ENCODE assay signal across 28 cellular contexts in the genomic region with DNA sequence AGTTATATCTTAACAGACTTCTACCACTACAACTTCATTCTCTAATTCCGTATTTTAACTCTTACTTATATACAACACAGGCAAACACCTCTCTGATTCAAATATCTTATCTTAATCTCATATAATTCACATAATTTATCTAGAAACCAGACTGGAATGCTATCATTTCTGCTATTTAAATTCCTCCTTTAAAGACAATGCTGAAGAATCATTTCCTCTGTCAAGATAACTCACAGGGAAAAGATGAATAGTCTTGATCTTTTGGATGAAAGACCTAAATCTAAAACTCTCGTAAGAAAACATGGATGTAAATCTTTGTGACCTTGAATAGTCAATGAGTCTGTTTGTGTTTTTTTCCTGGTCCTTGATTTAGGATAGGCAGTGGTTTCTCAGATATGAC.
"Had no signal": no experiment of that assay in that cellular context is flagged by ENCODE, and none has a peak within 500 bp of the region (broad histone marks: within the 10 kb centered on the region; RNA-seq: fewer than 3 reads in every experiment).

No MANE protein-coding gene starts in this region.

- H3K4me3 Mint-ChIP-seq: dendritic cell treated with granulocyte-macrophage colony-stimulating factor and Interleukin-4, amounts not matched to agents 40 ng/mL and 50 ng/mL, for 4 days; naive B cell; natural killer cell treated with Interleukin-12 subunit alpha and Interleukin-12 subunit beta and Interleukin-15 and Interleukin-18, amount 100 ng/mL, for 72 hours; neural progenitor cell; stimulated activated effector memory CD8-positive, alpha-beta T cell treated with anti-CD3 and anti-CD28 coated beads, Interleukin-12 subunit alpha, Interleukin-12 subunit beta, amount 100 ng/mL, for 72 hours had no signal

- H3K36me3 Mint-ChIP-seq: natural killer cell treated with Interleukin-12 subunit alpha and Interleukin-12 subunit beta and Interleukin-15 and Interleukin-18, amount 100 ng/mL, for 72 hours; stimulated activated effector memory CD8-positive, alpha-beta T cell treated with anti-CD3 and anti-CD28 coated beads, Interleukin-12 subunit alpha, Interleukin-12 subunit beta, amount 100 ng/mL, for 72 hours had no signal

- H3K4me3 ChIP-seq: colonic mucosa, esophagus muscularis mucosa, gastroesophageal sphincter, heart left ventricle, hepatocyte, lower lobe of right lung, mucosa of descending colon, neural progenitor cell, right lobe of liver, smooth muscle cell, stomach, thyroid gland, vagina had no signal

- H3K4me1 Mint-ChIP-seq: neural progenitor cell had no signal

- H3K9me3 Mint-ChIP-seq: dendritic cell treated with granulocyte-macrophage colony-stimulating factor and Interleukin-4, amounts not matched to agents 40 ng/mL and 50 ng/mL, for 4 days; naive B cell; natural killer cell treated with Interleukin-12 subunit alpha and Interleukin-12 subunit beta and Interleukin-15 and Interleukin-18, amount 100 ng/mL, for 72 hours; neural progenitor cell; stimulated activated effector memory CD8-positive, alpha-beta T cell treated with anti-CD3 and anti-CD28 coated beads, Interleukin-12 subunit alpha, Interleukin-12 subunit beta, amount 100 ng/mL, for 72 hours had no signal

- H3K4me2 ChIP-seq: hepatocyte, neural progenitor cell, smooth muscle cell had no signal

- H3K27ac ChIP-seq: colonic mucosa, esophagus muscularis mucosa, foreskin keratinocyte, gastroesophageal sphincter, heart left ventricle, hepatocyte, lower lobe of right lung, neural progenitor cell, parathyroid adenoma, right lobe of liver, stomach, thyroid gland, vagina had no signal

- ATAC-seq: foreskin keratinocyte; gastroesophageal sphincter; heart left ventricle; left ventricle myocardium superior; lower lobe of right lung; mucosa of descending colon; natural killer cell treated with Interleukin-12 subunit alpha and Interleukin-12 subunit beta and Interleukin-15 and Interleukin-18, amount 100 ng/mL, for 72 hours; right lobe of liver; stimulated activated effector memory CD8-positive, alpha-beta T cell treated with anti-CD3 and anti-CD28 coated beads, Interleukin-12 subunit alpha, Interleukin-12 subunit beta, amount 100 ng/mL, for 72 hours had no signal

- H3K4me1 ChIP-seq: colonic mucosa, foreskin keratinocyte, neural progenitor cell, vagina had no signal

- H3K9ac ChIP-seq: neural progenitor cell, parathyroid adenoma had no signal

- H3K36me3 ChIP-seq: colonic mucosa, heart left ventricle, lower lobe of right lung, neural progenitor cell, right lobe of liver, stomach, thyroid gland, vagina had no signal

- H3K27ac Mint-ChIP-seq: dendritic cell treated with granulocyte-macrophage colony-stimulating factor and Interleukin-4, amounts not matched to agents 40 ng/mL and 50 ng/mL, for 4 days; natural killer cell treated with Interleukin-12 subunit alpha and Interleukin-12 subunit beta and Interleukin-15 and Interleukin-18, amount 100 ng/mL, for 72 hours; neural progenitor cell; progenitor cell of endocrine pancreas; stimulated activated effector memory CD8-positive, alpha-beta T cell treated with anti-CD3 and anti-CD28 coated beads, Interleukin-12 subunit alpha, Interleukin-12 subunit beta, amount 100 ng/mL, for 72 hours had no signal

- H3K9me3 ChIP-seq: colonic mucosa, esophagus muscularis mucosa, gastroesophageal sphincter, heart left ventricle, lower lobe of right lung, mucosa of descending colon, right lobe of liver, stomach, thyroid gland, vagina had no signal

- H3K27me3 ChIP-seq: colonic mucosa, esophagus muscularis mucosa, foreskin keratinocyte, gastroesophageal sphincter, heart left ventricle, hepatocyte, neural progenitor cell, right lobe of liver, stomach, thyroid gland, vagina had no signal

- H3K27me3 Mint-ChIP-seq: dendritic cell treated with granulocyte-macrophage colony-stimulating factor and Interleukin-4, amounts not matched to agents 40 ng/mL and 50 ng/mL, for 4 days; naive B cell; natural killer cell treated with Interleukin-12 subunit alpha and Interleukin-12 subunit beta and Interleukin-15 and Interleukin-18, amount 100 ng/mL, for 72 hours; progenitor cell of endocrine pancreas had no signal

- H2AFZ ChIP-seq: hepatocyte, neural progenitor cell, parathyroid adenoma had no signal

- DNase-seq: colonic mucosa; effector memory CD4-positive, alpha-beta T cell; foreskin keratinocyte; heart left ventricle; islet precursor cell; left ventricle myocardium superior; lower lobe of right lung; mucosa of descending colon; naive B cell; right lobe of liver; stimulated activated CD4-positive, alpha-beta T cell treated with anti-CD3 and anti-CD28 coated beads, Interleukin-12 subunit alpha, Interleukin-12 subunit beta, amount 100 ng/mL, for 4 hours; stimulated activated CD4-positive, alpha-beta T cell treated with anti-CD3 and anti-CD28 coated beads, Interleukin-1b, Interleukin-23, amount 100 ng/mL, for 48 hours; stimulated activated CD4-positive, alpha-beta T cell treated with anti-CD3 and anti-CD28 coated beads, Interleukin-4, amount 100 ng/mL, for 24 hours; stimulated activated naive CD4-positive, alpha-beta T cell treated with Interleukin-2 at 50 U/mL for 16 hours; stomach; thyroid gland; trophoblast cell had no signal
